ENCODE assay signal across 20 cellular contexts in genomic region chr1:171751208-171751607, GRCh38. TPM values are rescaled to one million over a fixed set of nuclear protein-coding genes. Genes with fewer than 3 reads are reported as not detected.
A peak's percentile ranks its signal among the peaks of the same experiment; 100 is the strongest.
DNase-seq lines count a peak whose midpoint lies in the region; ATAC-seq and TF ChIP-seq lines count a peak whose summit lies in the region.
"Had no signal": no experiment of that assay in that cellular context is flagged by ENCODE, and none has a peak within 500 bp of the region (broad histone marks: within the 10 kb centered on the region; RNA-seq: fewer than 3 reads in every experiment).

No MANE protein-coding gene starts in this region.

- H3K36me3 Mint-ChIP-seq in activated CD4-positive, alpha-beta T cell treated with anti-CD3 and anti-CD28 coated beads for 36 hours (ENCODE audit: low read depth), result no peaks in the 10 kb centered on the region
- H3K36me3 Mint-ChIP-seq in activated T-cell treated with anti-CD3 and anti-CD28 coated beads, Interleukin-2, amount 50 U/mL, for 72 hours (ENCODE audit: insufficient read depth in 2 of 2), result no peaks in the 10 kb centered on the region
- H3K36me3 Mint-ChIP-seq in activated T-cell treated with anti-CD3 and anti-CD28 coated beads, Interleukin-2, amount 50 U/mL, for 4 hours (ENCODE audit: insufficient read depth), result no peaks in the 10 kb centered on the region
- H3K36me3 Mint-ChIP-seq in activated T-helper 1 cell treated with anti-CD3 and anti-CD28 coated beads, Interleukin-12 subunit alpha, Interleukin-12 subunit beta, Interleukin-2, Interleukin-4 antibody, amounts not matched to agents 30 ng/mL and 10 ng/mL and 1 ng/mL, durations not matched to agents 14 hours and 24 hours and 36 hours (ENCODE audit: low read depth), result no peaks in the 10 kb centered on the region
- peaks cover 6% of the 10 kb centered on the region for H3K36me3 Mint-ChIP-seq in stimulated activated effector memory CD8-positive, alpha-beta T cell treated with anti-CD3 and anti-CD28 coated beads, Interleukin-12 subunit alpha, Interleukin-12 subunit beta, amount 100 ng/mL, for 72 hours
- H3K36me3 Mint-ChIP-seq in endothelial cell (ENCODE audit: low read depth, unreplicated experiment), result peaks cover 3% of the 10 kb centered on the region
- H3K36me3 Mint-ChIP-seq: CD8-positive, alpha-beta T cell had no signal

- H3K27ac Mint-ChIP-seq in activated CD4-positive, alpha-beta T cell treated with anti-CD3 and anti-CD28 coated beads for 36 hours, result no peak overlapping the region
- peak overlapping the region; percentile 85 for H3K27ac Mint-ChIP-seq in activated T-cell treated with anti-CD3 and anti-CD28 coated beads, Interleukin-2, amount 50 U/mL, for 72 hours
- peak overlapping the region; percentile 79 for H3K27ac Mint-ChIP-seq in activated T-helper 1 cell treated with anti-CD3 and anti-CD28 coated beads, Interleukin-12 subunit alpha, Interleukin-12 subunit beta, Interleukin-2, Interleukin-4 antibody, amounts not matched to agents 30 ng/mL and 10 ng/mL and 1 ng/mL, durations not matched to agents 14 hours and 24 hours and 36 hours
- peak overlapping the region; percentile 92 for H3K27ac Mint-ChIP-seq in stimulated activated effector memory CD8-positive, alpha-beta T cell treated with anti-CD3 and anti-CD28 coated beads, Interleukin-12 subunit alpha, Interleukin-12 subunit beta, amount 100 ng/mL, for 72 hours
- no peak overlapping the region for H3K27ac Mint-ChIP-seq in endothelial cell (ENCODE audit: unreplicated experiment)
- H3K27ac Mint-ChIP-seq: CD8-positive, alpha-beta T cell had no signal

- H3K9me3 Mint-ChIP-seq in activated CD4-positive, alpha-beta T cell treated with anti-CD3 and anti-CD28 coated beads for 36 hours (ENCODE audit: low read depth), result no peaks in the 10 kb centered on the region
- H3K9me3 Mint-ChIP-seq in activated T-cell treated with anti-CD3 and anti-CD28 coated beads, Interleukin-2, amount 50 U/mL, for 72 hours, result no peaks in the 10 kb centered on the region
- H3K9me3 Mint-ChIP-seq in activated T-cell treated with anti-CD3 and anti-CD28 coated beads, Interleukin-2, amount 50 U/mL, for 4 hours, result no peaks in the 10 kb centered on the region
- no peaks in the 10 kb centered on the region for H3K9me3 Mint-ChIP-seq in activated T-helper 1 cell treated with anti-CD3 and anti-CD28 coated beads, Interleukin-12 subunit alpha, Interleukin-12 subunit beta, Interleukin-2, Interleukin-4 antibody, amounts not matched to agents 30 ng/mL and 10 ng/mL and 1 ng/mL, durations not matched to agents 14 hours and 24 hours and 36 hours
- H3K9me3 Mint-ChIP-seq in stimulated activated effector memory CD8-positive, alpha-beta T cell treated with anti-CD3 and anti-CD28 coated beads, Interleukin-12 subunit alpha, Interleukin-12 subunit beta, amount 100 ng/mL, for 72 hours, result no peaks in the 10 kb centered on the region
- H3K9me3 Mint-ChIP-seq in endothelial cell (ENCODE audit: unreplicated experiment), result no peaks in the 10 kb centered on the region
- H3K9me3 Mint-ChIP-seq: CD8-positive, alpha-beta T cell had no signal

- H3K27me3 Mint-ChIP-seq in activated CD4-positive, alpha-beta T cell treated with anti-CD3 and anti-CD28 coated beads for 36 hours, result peaks cover 2% of the 10 kb centered on the region
- H3K27me3 Mint-ChIP-seq in activated T-cell treated with anti-CD3 and anti-CD28 coated beads, Interleukin-2, amount 50 U/mL, for 72 hours (ENCODE audit: low read depth), result no peaks in the 10 kb centered on the region
- H3K27me3 Mint-ChIP-seq in activated T-cell treated with anti-CD3 and anti-CD28 coated beads, Interleukin-2, amount 50 U/mL, for 4 hours (ENCODE audit: low read depth), result no peaks in the 10 kb centered on the region
- H3K27me3 Mint-ChIP-seq in activated T-helper 1 cell treated with anti-CD3 and anti-CD28 coated beads, Interleukin-12 subunit alpha, Interleukin-12 subunit beta, Interleukin-2, Interleukin-4 antibody, amounts not matched to agents 30 ng/mL and 10 ng/mL and 1 ng/mL, durations not matched to agents 14 hours and 24 hours and 36 hours (ENCODE audit: insufficient read depth), result no peaks in the 10 kb centered on the region
- peaks cover 2% of the 10 kb centered on the region for H3K27me3 Mint-ChIP-seq in endothelial cell (ENCODE audit: unreplicated experiment)

- DNase-seq in activated CD4-positive, alpha-beta T cell treated with anti-CD3 and anti-CD28 coated beads for 36 hours, result peak; percentile 33
- DNase-seq in activated CD4-positive, alpha-beta T cell treated with anti-CD3 and anti-CD28 coated beads, Interleukin-2, amount 50 U/mL, for 4 hours, result no peak
- no peak for DNase-seq in activated T-cell treated with anti-CD3 and anti-CD28 coated beads, Interleukin-2, amount 50 U/mL, for 72 hours
- DNase-seq in activated T-cell treated with anti-CD3 and anti-CD28 coated beads, Interleukin-2, amount 50 U/mL, for 4 hours, result no peak
- DNase-seq in activated T-helper 1 cell treated with anti-CD3 and anti-CD28 coated beads, Interleukin-12 subunit alpha, Interleukin-12 subunit beta, Interleukin-2, Interleukin-4 antibody, amounts not matched to agents 30 ng/mL and 10 ng/mL and 1 ng/mL, durations not matched to agents 14 hours and 24 hours and 36 hours (ENCODE audit: low spot score), result no peak
- DNase-seq in stimulated activated effector memory CD8-positive, alpha-beta T cell treated with anti-CD3 and anti-CD28 coated beads, Interleukin-12 subunit alpha, Interleukin-12 subunit beta, amount 100 ng/mL, for 72 hours (ENCODE audit: low spot score in 2 of 2), result no peak
- DNase-seq in endothelial cell (ENCODE audit: low spot score), result no peak
- DNase-seq in GM03348 (ENCODE audit: low spot score), result no peak
- DNase-seq: 8988T; C1 segment of cervical spinal cord; CD8-positive, alpha-beta T cell; DND-41; GM23248; NCI-H1092 treated with DMSO at 0.1 percent for 48 hours; NCI-H1436 treated with DMSO at 0.1 percent for 48 hours; NCI-H1930; NCI-H510A treated with DMSO at 0.1 percent for 48 hours; NCI-H748 treated with DMSO at 0.1 percent for 48 hours; SHP77 treated with DMSO at 0.1 percent for 48 hours had no signal

- intact Hi-C loops in activated CD4-positive, alpha-beta T cell treated with anti-CD3 and anti-CD28 coated beads for 36 hours (cut with DNase I, micrococcal nuclease), result no loop called here
- intact Hi-C loops in activated T-helper 1 cell treated with anti-CD3 and anti-CD28 coated beads, Interleukin-12 subunit alpha, Interleukin-12 subunit beta, Interleukin-2, Interleukin-4 antibody, amounts not matched to agents 30 ng/mL and 10 ng/mL and 1 ng/mL, durations not matched to agents 14 hours and 24 hours and 36 hours (cut with micrococcal nuclease), result no loop called here

- no peak overlapping the region for H3K4me3 Mint-ChIP-seq in activated CD4-positive, alpha-beta T cell treated with anti-CD3 and anti-CD28 coated beads for 36 hours
- H3K4me3 Mint-ChIP-seq in activated T-cell treated with anti-CD3 and anti-CD28 coated beads, Interleukin-2, amount 50 U/mL, for 72 hours, result no peak overlapping the region
- H3K4me3 Mint-ChIP-seq in activated T-cell treated with anti-CD3 and anti-CD28 coated beads, Interleukin-2, amount 50 U/mL, for 4 hours, result no peak overlapping the region
- no peak overlapping the region for H3K4me3 Mint-ChIP-seq in activated T-helper 1 cell treated with anti-CD3 and anti-CD28 coated beads, Interleukin-12 subunit alpha, Interleukin-12 subunit beta, Interleukin-2, Interleukin-4 antibody, amounts not matched to agents 30 ng/mL and 10 ng/mL and 1 ng/mL, durations not matched to agents 14 hours and 24 hours and 36 hours
- H3K4me3 Mint-ChIP-seq in stimulated activated effector memory CD8-positive, alpha-beta T cell treated with anti-CD3 and anti-CD28 coated beads, Interleukin-12 subunit alpha, Interleukin-12 subunit beta, amount 100 ng/mL, for 72 hours, result peak overlapping the region; percentile 24
- H3K4me3 Mint-ChIP-seq in endothelial cell (ENCODE audit: unreplicated experiment), result no peak overlapping the region
- H3K4me3 Mint-ChIP-seq: CD8-positive, alpha-beta T cell had no signal

- no peak for TF ChIP-seq CTCF in endothelial cell (IDR thresholded peaks at IDR 0.05; ENCODE audit: unreplicated experiment)

- peaks cover 6% of the 10 kb centered on the region for H3K4me1 Mint-ChIP-seq in activated CD4-positive, alpha-beta T cell treated with anti-CD3 and anti-CD28 coated beads for 36 hours
- H3K4me1 Mint-ChIP-seq in activated T-cell treated with anti-CD3 and anti-CD28 coated beads, Interleukin-2, amount 50 U/mL, for 72 hours (ENCODE audit: low read depth), result peaks cover 5% of the 10 kb centered on the region
- H3K4me1 Mint-ChIP-seq in activated T-cell treated with anti-CD3 and anti-CD28 coated beads, Interleukin-2, amount 50 U/mL, for 4 hours (ENCODE audit: low read depth), result no peaks in the 10 kb centered on the region
- peaks cover 18% of the 10 kb centered on the region for H3K4me1 Mint-ChIP-seq in activated T-helper 1 cell treated with anti-CD3 and anti-CD28 coated beads, Interleukin-12 subunit alpha, Interleukin-12 subunit beta, Interleukin-2, Interleukin-4 antibody, amounts not matched to agents 30 ng/mL and 10 ng/mL and 1 ng/mL, durations not matched to agents 14 hours and 24 hours and 36 hours (ENCODE audit: low read depth)
- peaks cover 7% of the 10 kb centered on the region for H3K4me1 Mint-ChIP-seq in stimulated activated effector memory CD8-positive, alpha-beta T cell treated with anti-CD3 and anti-CD28 coated beads, Interleukin-12 subunit alpha, Interleukin-12 subunit beta, amount 100 ng/mL, for 72 hours
- H3K4me1 Mint-ChIP-seq in endothelial cell (ENCODE audit: unreplicated experiment), result peaks cover 5% of the 10 kb centered on the region

- CTCF ChIA-PET in activated CD4-positive, alpha-beta T cell treated with anti-CD3 and anti-CD28 coated beads for 36 hours (lab: Charles Lee), result no interaction called here

- POLR2A ChIA-PET in activated CD4-positive, alpha-beta T cell treated with anti-CD3 and anti-CD28 coated beads for 36 hours (lab: Charles Lee), result no interaction called here

- peak; percentile 65 for ATAC-seq in activated CD4-positive, alpha-beta T cell treated with anti-CD3 and anti-CD28 coated beads for 36 hours
- ATAC-seq in activated T-cell treated with anti-CD3 and anti-CD28 coated beads, Interleukin-2, amount 50 U/mL, for 72 hours (replicated peaks in 1 of 2), result peak; percentile 25 to 68
- no peak for ATAC-seq in activated T-cell treated with anti-CD3 and anti-CD28 coated beads, Interleukin-2, amount 50 U/mL, for 4 hours
- peak; percentile 79 for ATAC-seq in stimulated activated effector memory CD8-positive, alpha-beta T cell treated with anti-CD3 and anti-CD28 coated beads, Interleukin-12 subunit alpha, Interleukin-12 subunit beta, amount 100 ng/mL, for 72 hours
- ATAC-seq: CD8-positive, alpha-beta T cell; HCT116 had no signal

RNA-seq across cellular contexts. Expression of gene VAMP4, which starts 9.3 kb away (rescaled TPM):
- total RNA-seq in activated CD4-positive, alpha-beta T cell treated with anti-CD3 and anti-CD28 coated beads for 36 hours, result 10 to 100 TPM in 1 of 2 experiments, 1 to 10 TPM in 1; 9.7 to 11.6 TPM
- 10 to 100 TPM; 18.9 to 19.2 TPM for total RNA-seq in activated T-cell treated with anti-CD3 and anti-CD28 coated beads, Interleukin-2, amount 50 U/mL, for 72 hours
- total RNA-seq in activated T-cell treated with anti-CD3 and anti-CD28 coated beads, Interleukin-2, amount 50 U/mL, for 4 hours, result 1 to 10 TPM; 6.4 to 8.0 (median 6.9) TPM
- total RNA-seq in activated T-helper 1 cell treated with anti-CD3 and anti-CD28 coated beads, Interleukin-12 subunit alpha, Interleukin-12 subunit beta, Interleukin-2, Interleukin-4 antibody, amounts not matched to agents 30 ng/mL and 10 ng/mL and 1 ng/mL, durations not matched to agents 14 hours and 24 hours and 36 hours, result 8.8 and 10.4 TPM in 2 replicates
- total RNA-seq in endothelial cell (ENCODE audit: unreplicated experiment), result 11.1 TPM

RNA-seq across cellular contexts. Expression of gene METTL13, which starts 30.3 kb away (rescaled TPM):
- 10 to 100 TPM; 41.1 to 52.9 TPM for total RNA-seq in activated CD4-positive, alpha-beta T cell treated with anti-CD3 and anti-CD28 coated beads for 36 hours
- 10 to 100 TPM; 38.0 to 46.4 TPM for total RNA-seq in activated T-cell treated with anti-CD3 and anti-CD28 coated beads, Interleukin-2, amount 50 U/mL, for 72 hours
- 10 to 100 TPM; 68.6 to 83.3 (median 77.7) TPM for total RNA-seq in activated T-cell treated with anti-CD3 and anti-CD28 coated beads, Interleukin-2, amount 50 U/mL, for 4 hours
- total RNA-seq in activated T-helper 1 cell treated with anti-CD3 and anti-CD28 coated beads, Interleukin-12 subunit alpha, Interleukin-12 subunit beta, Interleukin-2, Interleukin-4 antibody, amounts not matched to agents 30 ng/mL and 10 ng/mL and 1 ng/mL, durations not matched to agents 14 hours and 24 hours and 36 hours, result 55.6 and 56.5 TPM in 2 replicates
- 22.1 TPM for total RNA-seq in endothelial cell (ENCODE audit: unreplicated experiment)

Comparison
In these comparisons a context has a peak if more than half of its experiments do, and no peak if none do; other contexts are left out.
1. ATAC-seq: peak in activated CD4-positive, alpha-beta T cell treated with anti-CD3 and anti-CD28 coated beads for 36 hours (single experiment), activated T-cell treated with anti-CD3 and anti-CD28 coated beads, Interleukin-2, amount 50 U/mL, for 72 hours (2 of 2) and stimulated activated effector memory CD8-positive, alpha-beta T cell treated with anti-CD3 and anti-CD28 coated beads, Interleukin-12 subunit alpha, Interleukin-12 subunit beta, amount 100 ng/mL, for 72 hours (single experiment); none in activated T-cell treated with anti-CD3 and anti-CD28 coated beads, Interleukin-2, amount 50 U/mL, for 4 hours (0 of 2).
2. H3K27ac Mint-ChIP-seq: peak in activated T-cell treated with anti-CD3 and anti-CD28 coated beads, Interleukin-2, amount 50 U/mL, for 72 hours (single experiment), activated T-helper 1 cell treated with anti-CD3 and anti-CD28 coated beads, Interleukin-12 subunit alpha, Interleukin-12 subunit beta, Interleukin-2, Interleukin-4 antibody, amounts not matched to agents 30 ng/mL and 10 ng/mL and 1 ng/mL, durations not matched to agents 14 hours and 24 hours and 36 hours (single experiment) and stimulated activated effector memory CD8-positive, alpha-beta T cell treated with anti-CD3 and anti-CD28 coated beads, Interleukin-12 subunit alpha, Interleukin-12 subunit beta, amount 100 ng/mL, for 72 hours (single experiment); none in activated CD4-positive, alpha-beta T cell treated with anti-CD3 and anti-CD28 coated beads for 36 hours (single experiment) and endothelial cell (single experiment).